In genomic region chr17:2022647-2023046, GRCh38 we compare ENCODE assay signal across 16 cellular contexts. TPM values are rescaled to one million over a fixed set of nuclear protein-coding genes. Genes with fewer than 3 reads are reported as not detected.
DNase-seq lines count a peak whose midpoint lies in the region; ATAC-seq and TF ChIP-seq lines count a peak whose summit lies in the region.
"Had no signal": no experiment of that assay in that cellular context is flagged by ENCODE, and none has a peak within 500 bp of the region (broad histone marks: within the 10 kb centered on the region; RNA-seq: fewer than 3 reads in every experiment).

No MANE protein-coding gene starts in this region.

- TF ChIP-seq CTCF in CD14-positive monocyte (IDR thresholded peaks at IDR 0.05) = no peak

- no peak overlapping the region for H3K27ac ChIP-seq in naive thymus-derived CD4-positive, alpha-beta T cell (ENCODE audit: low read depth, low read length)
- H3K27ac ChIP-seq: foreskin keratinocyte had no signal

- H3K4me1 ChIP-seq in naive thymus-derived CD4-positive, alpha-beta T cell (ENCODE audit: control insufficient read depth in 2 of 2, insufficient read depth in 2 of 2, low read length in 2 of 2) = peaks cover 11 to 19% of the 10 kb centered on the region in 2 donors
- H3K4me1 ChIP-seq: foreskin keratinocyte had no signal

- H3K9me3 ChIP-seq in naive thymus-derived CD4-positive, alpha-beta T cell (ENCODE audit: control insufficient read depth in 2 of 3, low read length in 3 of 3) = no peaks in the 10 kb centered on the region
- H3K9me3 ChIP-seq: tibial nerve had no signal

- H3K4me3 ChIP-seq in naive thymus-derived CD4-positive, alpha-beta T cell (ENCODE audit: low read length) = no peak overlapping the region

- peak overlapping the region; percentile 20 to 68 for H3K4me3 Mint-ChIP-seq in CD14-positive monocyte
- peak overlapping the region; percentile 55 for H3K4me3 Mint-ChIP-seq in activated naive CD8-positive, alpha-beta T cell treated with anti-CD3 and anti-CD28 coated beads for 36 hours
- peak overlapping the region in 9 of 10 donors; percentile 36 to 82 (median 61) for H3K4me3 Mint-ChIP-seq in naive thymus-derived CD4-positive, alpha-beta T cell

- POLR2A ChIA-PET in naive thymus-derived CD4-positive, alpha-beta T cell (lab: Charles Lee) = interaction anchor here (0.6 kb wide), 1 partner anchor 329 kb away, joined by 7 read pairs; no protein-coding TSS in a partner anchor

- peaks cover 49 to 90% (median 66%) of the 10 kb centered on the region in 3 donors for H3K27me3 Mint-ChIP-seq in CD14-positive monocyte (ENCODE audit: low read depth in 3 of 3)
- peaks cover 39% of the 10 kb centered on the region for H3K27me3 Mint-ChIP-seq in activated naive CD8-positive, alpha-beta T cell treated with anti-CD3 and anti-CD28 coated beads for 36 hours
- peaks cover 16 to 73% (median 20%) of the 10 kb centered on the region in 5 donors for H3K27me3 Mint-ChIP-seq in naive thymus-derived CD4-positive, alpha-beta T cell

- peaks cover 3 to 10% of the 10 kb centered on the region in 2 donors for H3K27me3 ChIP-seq in naive thymus-derived CD4-positive, alpha-beta T cell (ENCODE audit: control insufficient read depth in 2 of 2, insufficient read depth in 2 of 2, low read length in 2 of 2)

- no peaks in the 10 kb centered on the region for H3K36me3 ChIP-seq in naive thymus-derived CD4-positive, alpha-beta T cell (ENCODE audit: control insufficient read depth in 2 of 3, insufficient read depth in 3 of 3, low read length in 3 of 3)
- H3K36me3 ChIP-seq: tibial nerve had no signal

- peaks cover 5 to 7% of the 10 kb centered on the region in 2 donors for H3K36me3 Mint-ChIP-seq in CD14-positive monocyte
- H3K36me3 Mint-ChIP-seq in activated naive CD8-positive, alpha-beta T cell treated with anti-CD3 and anti-CD28 coated beads for 36 hours = no peaks in the 10 kb centered on the region
- peaks cover 0 to 3% (median 0%) of the 10 kb centered on the region in 5 donors for H3K36me3 Mint-ChIP-seq in naive thymus-derived CD4-positive, alpha-beta T cell

- intact Hi-C loops in CD14-positive monocyte (cut with micrococcal nuclease) = loop anchor here in 1 of 2 donors (10.0 kb wide), 1 partner anchor 138 kb away; no protein-coding TSS in a partner anchor
- intact Hi-C loops in naive thymus-derived CD4-positive, alpha-beta T cell (cut with micrococcal nuclease) = loop anchor here in 1 of 2 donors (10.0 kb wide), 1 partner anchor 148 kb away; no protein-coding TSS in a partner anchor
- intact Hi-C loops in left colon (cut with DNase I, micrococcal nuclease) = no loop called here

- H3K4me1 Mint-ChIP-seq in CD14-positive monocyte = peaks cover 26% of the 10 kb centered on the region
- H3K4me1 Mint-ChIP-seq in activated naive CD8-positive, alpha-beta T cell treated with anti-CD3 and anti-CD28 coated beads for 36 hours = peaks cover 12% of the 10 kb centered on the region
- peaks cover 10 to 23% (median 16%) of the 10 kb centered on the region in 7 donors for H3K4me1 Mint-ChIP-seq in naive thymus-derived CD4-positive, alpha-beta T cell

- DNase-seq in CD14-positive monocyte (ENCODE audit: low spot score) (no peak), GF-D8 (lab: John Stamatoyannopoulos, UW) (peak; percentile 1), left colon (no peak), AML-193 (lab: John Stamatoyannopoulos, UW) (no peak), HT-29 (ENCODE audit: low spot score) (no peak)
- DNase-seq in activated naive CD8-positive, alpha-beta T cell treated with anti-CD3 and anti-CD28 coated beads for 36 hours = no peak
- DNase-seq in naive thymus-derived CD4-positive, alpha-beta T cell = no peak
- DNase-seq: activated CD4-positive, alpha-beta T cell treated with anti-CD3 and anti-CD28 coated beads, Interleukin-2, amount 50 U/mL, for 4 hours; activated gamma-delta T cell treated with Interleukin-2 at 50 U/mL for 16 hours; foreskin keratinocyte; left cardiac atrium; NCI-H2171; NK-92 treated with Interleukin-12 subunit alpha and Interleukin-12 subunit beta, amount 100 ng/mL, for 24 hours; RPMI8226 had no signal

- ATAC-seq in naive thymus-derived CD4-positive, alpha-beta T cell = no peak
- no peak for ATAC-seq in GM21381 (IDR thresholded peaks at IDR 0.05; ENCODE audit: unreplicated experiment)
- no peak for ATAC-seq in left colon
- ATAC-seq: foreskin keratinocyte, left cardiac atrium had no signal

- peak overlapping the region in 1 of 7 donors; percentile 56 for H3K27ac Mint-ChIP-seq in CD14-positive monocyte
- H3K27ac Mint-ChIP-seq in activated naive CD8-positive, alpha-beta T cell treated with anti-CD3 and anti-CD28 coated beads for 36 hours = peak overlapping the region; percentile 51
- H3K27ac Mint-ChIP-seq in naive thymus-derived CD4-positive, alpha-beta T cell = peak overlapping the region in 2 of 9 donors; percentile 17 to 43

- CTCF ChIA-PET in naive thymus-derived CD4-positive, alpha-beta T cell (lab: Charles Lee) = no interaction called here

- H3K9me3 Mint-ChIP-seq in CD14-positive monocyte = peaks cover 0 to 23% (median 14%) of the 10 kb centered on the region in 7 donors
- no peaks in the 10 kb centered on the region for H3K9me3 Mint-ChIP-seq in activated naive CD8-positive, alpha-beta T cell treated with anti-CD3 and anti-CD28 coated beads for 36 hours
- peaks cover 0 to 4% (median 0%) of the 10 kb centered on the region in 11 donors for H3K9me3 Mint-ChIP-seq in naive thymus-derived CD4-positive, alpha-beta T cell

RNA-seq across cellular contexts. Expression of gene RTN4RL1, which starts 2.5 kb away (rescaled TPM):
- polyA plus RNA-seq in CD14-positive monocyte = under 1 TPM; 0.11 to 0.29 TPM
- total RNA-seq in activated naive CD8-positive, alpha-beta T cell treated with anti-CD3 and anti-CD28 coated beads for 36 hours = under 1 TPM; 0.64 to 0.80 TPM
- total RNA-seq in naive thymus-derived CD4-positive, alpha-beta T cell = 1 to 10 TPM in 1 of 5 experiments, under 1 TPM in 2, not detected in 2; 0.19 to 1.5 (median 0.49) TPM
- polyA plus RNA-seq in naive thymus-derived CD4-positive, alpha-beta T cell = under 1 TPM; 0.21 to 0.58 TPM
- total RNA-seq in left colon = under 1 TPM; 0.15 to 0.36 TPM
- total RNA-seq in HT-29 (2014; rRNA removed; shearing (Covaris generic)) = not detected in 2 replicates

RNA-seq across cellular contexts. Expression of gene DPH1, which starts 7.3 kb away (rescaled TPM):
- 1 to 10 TPM; 7.5 to 9.3 TPM for polyA plus RNA-seq in CD14-positive monocyte
- 10 to 100 TPM; 34.7 to 35.3 TPM for total RNA-seq in activated naive CD8-positive, alpha-beta T cell treated with anti-CD3 and anti-CD28 coated beads for 36 hours
- total RNA-seq in naive thymus-derived CD4-positive, alpha-beta T cell = 100 to 1,000 TPM in 1 of 5 experiments, 10 to 100 TPM in 4; 47.3 to 124 (median 97.6) TPM
- polyA plus RNA-seq in naive thymus-derived CD4-positive, alpha-beta T cell = 10 to 100 TPM; 32.9 to 51.3 TPM
- 10 to 100 TPM; 31.2 to 35.1 TPM for total RNA-seq in left colon
- 31.6 and 38.5 TPM in 2 replicates for total RNA-seq in HT-29 (2014; rRNA removed; shearing (Covaris generic))

RNA-seq across cellular contexts. Expression of gene OVCA2, which starts 19.2 kb away (rescaled TPM):
- polyA plus RNA-seq in CD14-positive monocyte = 10 to 100 TPM; 69.1 to 94.9 TPM
- total RNA-seq in activated naive CD8-positive, alpha-beta T cell treated with anti-CD3 and anti-CD28 coated beads for 36 hours = 10 to 100 TPM; 38.4 to 39.0 TPM
- total RNA-seq in naive thymus-derived CD4-positive, alpha-beta T cell = 10 to 100 TPM; 24.5 to 37.9 (median 31.8) TPM
- polyA plus RNA-seq in naive thymus-derived CD4-positive, alpha-beta T cell = 10 to 100 TPM; 52.7 to 65.5 TPM
- total RNA-seq in left colon = 10 to 100 TPM; 39.2 to 39.7 TPM
- total RNA-seq in HT-29 (2014; rRNA removed; shearing (Covaris generic)) = 54.1 and 56.8 TPM in 2 replicates

RNA-seq across cellular contexts. Expression of gene HIC1, which starts 32.3 kb away (rescaled TPM):
- under 1 TPM; 0.13 to 0.30 TPM for polyA plus RNA-seq in CD14-positive monocyte
- total RNA-seq in activated naive CD8-positive, alpha-beta T cell treated with anti-CD3 and anti-CD28 coated beads for 36 hours = 10 to 100 TPM; 36.7 to 37.8 TPM
- 100 to 1,000 TPM in 1 of 5 experiments, 1 to 10 TPM in 4; 1.4 to 128 (median 6.3) TPM for total RNA-seq in naive thymus-derived CD4-positive, alpha-beta T cell
- under 1 TPM; 0.56 to 0.83 TPM for polyA plus RNA-seq in naive thymus-derived CD4-positive, alpha-beta T cell
- total RNA-seq in left colon = 10 to 100 TPM in 1 of 2 donors, 1 to 10 TPM in 1; 4.8 to 12.8 TPM
- total RNA-seq in HT-29 (2014; rRNA removed; shearing (Covaris generic)) = 0.31 and 0.55 TPM in 2 replicates
